12 cellular contexts compared by ENCODE assay signal in genomic region chrX:18888281-18888680, GRCh38.
DNase-seq lines count a peak whose midpoint lies in the region; ATAC-seq and TF ChIP-seq lines count a peak whose summit lies in the region.
"Had no signal": no experiment of that assay in that cellular context is flagged by ENCODE, and none has a peak within 500 bp of the region (broad histone marks: within the 10 kb centered on the region; RNA-seq: fewer than 3 reads in every experiment).

No MANE protein-coding gene starts in this region.

- peaks cover 0 to 23% (median 0%) of the 10 kb centered on the region in 11 experiments; a peak in 6 of 22 replicates for H4K20me1 ChIP-seq in BLaER1 treated with 17β-estradiol and CSF1 and Interleukin-3, amounts not matched to agents 10 nM and 100 nM

- no peak for TF ChIP-seq CTCF in natural killer cell (IDR thresholded peaks at IDR 0.05)

- peaks cover 19 to 50% (median 47%) of the 10 kb centered on the region in 10 experiments for H3K4me1 ChIP-seq in BLaER1 treated with 17β-estradiol and CSF1 and Interleukin-3, amounts not matched to agents 10 nM and 100 nM
- H3K4me1 ChIP-seq in thymus (ENCODE audit: control insufficient read depth, insufficient read depth, low read length) = peaks cover 34% of the 10 kb centered on the region

- no peak overlapping the region for H3K4me3 ChIP-seq in BLaER1 treated with 17β-estradiol and CSF1 and Interleukin-3, amounts not matched to agents 10 nM and 100 nM
- H3K4me3 ChIP-seq in thymus (ENCODE audit: low read length) = no peak overlapping the region

- intact Hi-C loops in natural killer cell (cut with micrococcal nuclease) = loop anchor here (5.0 kb wide), 1 partner anchor 211 kb away; no protein-coding TSS in a partner anchor

- no peak for DNase-seq in memory B cell (ENCODE audit: low spot score in 2 of 2)
- DNase-seq in natural killer cell = no peak
- DNase-seq in stimulated activated CD8-positive, alpha-beta memory T cell treated with anti-CD3 and anti-CD28 coated beads, Interleukin-4, amount 100 ng/mL, for 48 hours = no peak
- no peak for DNase-seq in EL
- DNase-seq: ACHN; CD8-positive, alpha-beta memory T cell; HFFc6; NCI-H187 treated with DMSO at 0.1 percent for 48 hours had no signal

- no peak overlapping the region for H3K9ac ChIP-seq in BLaER1 treated with 17β-estradiol and CSF1 and Interleukin-3, amounts not matched to agents 10 nM and 100 nM

- H3K9me3 ChIP-seq in BLaER1 treated with 17β-estradiol and CSF1 and Interleukin-3, amounts not matched to agents 10 nM and 100 nM (replicated peaks in 1 of 11) = no peaks in the 10 kb centered on the region
- no peaks in the 10 kb centered on the region for H3K9me3 ChIP-seq in thymus (ENCODE audit: control insufficient read depth)

- H3K9me3 Mint-ChIP-seq in IgD-negative memory B cell (no peaks in the 10 kb centered on the region), memory B cell (no peaks in the 10 kb centered on the region), natural killer cell (no peaks in the 10 kb centered on the region)
- H3K9me3 Mint-ChIP-seq: HFFc6 had no signal

- no peaks in the 10 kb centered on the region for H3K27me3 Mint-ChIP-seq in IgD-negative memory B cell
- H3K27me3 Mint-ChIP-seq in memory B cell = no peaks in the 10 kb centered on the region
- no peaks in the 10 kb centered on the region for H3K27me3 Mint-ChIP-seq in natural killer cell (ENCODE audit: low read depth in 2 of 2)

- H3K27ac ChIP-seq in BLaER1 treated with 17β-estradiol and CSF1 and Interleukin-3, amounts not matched to agents 10 nM and 100 nM = no peak overlapping the region
- peak overlapping the region; percentile 60 for H3K27ac ChIP-seq in thymus (ENCODE audit: low read depth)

- ATAC-seq in memory B cell (ENCODE audit: low read depth) = no peak
- ATAC-seq in natural killer cell = no peak
- ATAC-seq: Right ventricle myocardium inferior had no signal

- peak overlapping the region in 2 of 3 donors; percentile 46 to 68 for H3K27ac Mint-ChIP-seq in IgD-negative memory B cell
- peak overlapping the region; percentile 89 for H3K27ac Mint-ChIP-seq in memory B cell
- no peak overlapping the region for H3K27ac Mint-ChIP-seq in natural killer cell
- H3K27ac Mint-ChIP-seq: HFFc6 had no signal

- peak overlapping the region; percentile 78 to 95 (median 86) for H3K4me2 ChIP-seq in BLaER1 treated with 17β-estradiol and CSF1 and Interleukin-3, amounts not matched to agents 10 nM and 100 nM

- H3K27me3 ChIP-seq in BLaER1 treated with 17β-estradiol and CSF1 and Interleukin-3, amounts not matched to agents 10 nM and 100 nM = peaks cover 86 to 100% (median 99%) of the 10 kb centered on the region in 11 experiments
- no peaks in the 10 kb centered on the region for H3K27me3 ChIP-seq in thymus (ENCODE audit: control insufficient read depth, insufficient read depth)

- H3K4me3 Mint-ChIP-seq in IgD-negative memory B cell (peak overlapping the region in 1 of 4 donors; percentile 76), memory B cell (no peak overlapping the region), natural killer cell (no peak overlapping the region)
- H3K4me3 Mint-ChIP-seq: HFFc6 had no signal

- H3K36me3 Mint-ChIP-seq in IgD-negative memory B cell (peaks cover 1% of the 10 kb centered on the region), memory B cell (no peaks in the 10 kb centered on the region), natural killer cell (no peaks in the 10 kb centered on the region)

- 91% methylated on average over 4 of the region's 4 CpGs for WGBS in thymus

- H3K4me1 Mint-ChIP-seq in IgD-negative memory B cell (peaks cover 4 to 9% (median 7%) of the 10 kb centered on the region in 3 donors), memory B cell (peaks cover 17% of the 10 kb centered on the region), natural killer cell (peaks cover 27 to 33% of the 10 kb centered on the region in 2 donors)

- peaks cover 0 to 3% (median 0%) of the 10 kb centered on the region in 11 experiments; a peak in 4 of 22 replicates for H3K36me3 ChIP-seq in BLaER1 treated with 17β-estradiol and CSF1 and Interleukin-3, amounts not matched to agents 10 nM and 100 nM
- H3K36me3 ChIP-seq in thymus (ENCODE audit: control insufficient read depth, insufficient read depth) = peaks cover 3% of the 10 kb centered on the region

Comparison
In these comparisons a context has a peak if more than half of its experiments do, and no peak if none do; other contexts are left out.
1. H3K27ac Mint-ChIP-seq: peak in IgD-negative memory B cell (2 of 3) and memory B cell (single experiment); none in natural killer cell (0 of 2).